Comparison of ENCODE assay signal across 9 cellular contexts in the genomic region with DNA sequence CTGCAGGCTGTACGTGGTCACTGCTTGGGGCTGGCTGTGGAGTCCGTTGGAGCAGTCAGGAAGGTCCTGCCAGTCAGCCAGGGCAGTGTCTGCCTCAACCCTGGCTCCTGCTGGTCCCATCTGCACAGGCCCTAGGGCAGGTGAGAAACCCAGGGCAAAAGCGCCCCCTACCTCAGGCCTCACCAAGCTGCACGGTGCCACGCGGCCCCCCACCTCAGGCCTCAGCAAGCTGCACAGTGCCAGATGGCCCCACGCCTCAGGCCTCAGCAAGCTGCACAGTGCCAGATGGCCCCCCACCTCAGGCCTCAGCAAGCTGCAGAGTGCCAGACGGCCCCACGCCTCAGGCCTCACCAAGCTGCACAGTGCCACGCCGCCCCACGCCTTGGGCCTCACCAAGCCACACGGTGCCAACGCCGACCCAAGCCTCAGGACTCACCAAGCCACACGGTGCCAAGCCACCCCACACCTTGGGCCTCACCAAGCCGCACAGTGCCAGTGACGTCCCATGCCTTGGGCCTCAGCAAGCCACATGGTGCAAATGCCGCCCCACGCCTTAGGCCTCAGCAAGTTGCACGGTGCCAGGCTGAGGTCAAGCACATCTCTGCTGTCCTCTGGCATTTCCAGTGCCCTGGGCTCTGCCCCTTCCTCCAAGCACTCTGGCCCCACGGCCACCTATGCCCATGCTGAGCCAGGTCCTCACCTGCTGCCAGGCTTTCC. TPM values are rescaled to one million over a fixed set of nuclear protein-coding genes. Genes with fewer than 3 reads are reported as not detected.
DNase-seq lines count a peak whose midpoint lies in the region; ATAC-seq, FAIRE-seq and TF ChIP-seq lines count a peak whose summit lies in the region.
"Had no signal": no experiment of that assay in that cellular context is flagged by ENCODE, and none has a peak within 500 bp of the region (broad histone marks: within the 10 kb centered on the region; RNA-seq: fewer than 3 reads in every experiment).

No MANE protein-coding gene starts in this region.

- H3K9me3 Mint-ChIP-seq in activated naive CD8-positive, alpha-beta T cell (ENCODE audit: low read depth), result no peaks in the 10 kb centered on the region
- peaks cover 0 to 7% (median 0%) of the 10 kb centered on the region in 7 donors for H3K9me3 Mint-ChIP-seq in CD14-positive monocyte

- H3K27ac Mint-ChIP-seq in activated naive CD8-positive, alpha-beta T cell, result peak overlapping the region; percentile 97
- H3K27ac Mint-ChIP-seq in CD14-positive monocyte, result no peak overlapping the region

- no peak overlapping the region for H3K27ac ChIP-seq in osteoblast (ENCODE audit: low read depth, low read length)

- no peak for TF ChIP-seq CTCF in osteoblast (IDR thresholded peaks at IDR 0.05; ENCODE audit: extremely low read depth, low read depth, low read length)
- TF ChIP-seq CTCF in CD14-positive monocyte (IDR thresholded peaks at IDR 0.05), result no peak

- TF ChIP-seq POLR2A in GM12891 (IDR thresholded peaks at IDR 0.05; ENCODE audit: low read depth, low read length), result no peak

- no peak for ATAC-seq in GM19463 (IDR thresholded peaks at IDR 0.05; ENCODE audit: unreplicated experiment)

- peaks cover 24% of the 10 kb centered on the region for H4K20me1 ChIP-seq in osteoblast (ENCODE audit: insufficient read depth, low read length)

- H3K27me3 Mint-ChIP-seq in activated naive CD8-positive, alpha-beta T cell, result no peaks in the 10 kb centered on the region
- H3K27me3 Mint-ChIP-seq in CD14-positive monocyte (ENCODE audit: low read depth in 3 of 3), result peaks cover 20 to 33% (median 27%) of the 10 kb centered on the region in 3 donors

- H3K36me3 ChIP-seq in osteoblast (ENCODE audit: insufficient read depth, low read length), result peaks cover 18% of the 10 kb centered on the region

- peak; percentile 35 for FAIRE-seq in GM12891 (lab: Jason Lieb, UNC)

- H3K36me3 Mint-ChIP-seq in activated naive CD8-positive, alpha-beta T cell, result peaks cover 5% of the 10 kb centered on the region
- peaks cover 7 to 24% of the 10 kb centered on the region in 2 donors for H3K36me3 Mint-ChIP-seq in CD14-positive monocyte

- H3K27me3 ChIP-seq in osteoblast (ENCODE audit: insufficient read depth, low read length), result no peaks in the 10 kb centered on the region
- H3K27me3 ChIP-seq: esophagus squamous epithelium had no signal

- intact Hi-C loops in CD14-positive monocyte (cut with micrococcal nuclease), result no loop called here

- no peak overlapping the region for H3K4me3 ChIP-seq in osteoblast (ENCODE audit: insufficient read depth, low read length)

- no peak overlapping the region for H2AFZ ChIP-seq in osteoblast (ENCODE audit: low read length)

- H3K4me1 Mint-ChIP-seq in activated naive CD8-positive, alpha-beta T cell (ENCODE audit: low read depth), result peaks cover 58% of the 10 kb centered on the region
- peaks cover 29% of the 10 kb centered on the region for H3K4me1 Mint-ChIP-seq in CD14-positive monocyte

- no peak overlapping the region for H3K4me2 ChIP-seq in osteoblast (ENCODE audit: insufficient read depth, low read length)

- peaks cover 21% of the 10 kb centered on the region for H3K4me1 ChIP-seq in osteoblast (ENCODE audit: insufficient read depth, low read length)

- peak overlapping the region; percentile 99 for H3K4me3 Mint-ChIP-seq in activated naive CD8-positive, alpha-beta T cell
- no peak overlapping the region for H3K4me3 Mint-ChIP-seq in CD14-positive monocyte

- no peaks in the 10 kb centered on the region for H3K9me3 ChIP-seq in osteoblast (ENCODE audit: low read depth, low read length)
- H3K9me3 ChIP-seq: esophagus squamous epithelium had no signal

- DNase-seq in GM12891 (ENCODE audit: insufficient read length, low spot score) (no peak), NCI-H82 (lab: John Stamatoyannopoulos, UW) (peak; percentile 98), osteoblast (ENCODE audit: insufficient read length, low spot score, missing footprints) (peak; percentile 85), NCI-H748 (lab: John Stamatoyannopoulos, UW; ENCODE audit: unreplicated experiment) (no peak), KG1 (lab: John Stamatoyannopoulos, UW) (no peak), CD14-positive monocyte (ENCODE audit: low spot score) (no peak)
- DNase-seq: esophagus squamous epithelium had no signal

- H3K79me2 ChIP-seq in osteoblast (ENCODE audit: insufficient read depth, low read length), result peaks cover 41% of the 10 kb centered on the region

TF ChIP-seq in GM12891, 5 proteins besides CTCF, POLR2A, EP300 and RAD21:
- no peak for TF ChIP-seq SPI1 (IDR thresholded peaks at IDR 0.05; ENCODE audit: low read depth, low read length)
- TF ChIP-seq POLR2AphosphoS5 (IDR thresholded peaks at IDR 0.05; ENCODE audit: low read depth, low read length), result no peak
- no peak for TF ChIP-seq POU2F2 (IDR thresholded peaks at IDR 0.05; ENCODE audit: low read depth, low read length)
- TF ChIP-seq PAX5 (IDR thresholded peaks at IDR 0.05; ENCODE audit: insufficient read depth, low read length, severe bottlenecking), result no peak
- no peak for TF ChIP-seq TAF1 (IDR thresholded peaks at IDR 0.05; ENCODE audit: low read depth, low read length)

RNA-seq across cellular contexts. Expression of a gene that starts 5.5 kb away (rescaled TPM):
- 0.60 TPM for polyA plus RNA-seq in GM12891 (2012; ENCODE audit: low read depth, missing spikeins)
- total RNA-seq in osteoblast, result 7.7 and 8.3 TPM in 2 replicates
- 1 to 10 TPM; 1.3 to 1.5 TPM for polyA plus RNA-seq in CD14-positive monocyte

RNA-seq across cellular contexts. Expression of a gene that starts 45.8 kb away (rescaled TPM):
- polyA plus RNA-seq in GM12891 (2012; ENCODE audit: low read depth, missing spikeins), result 22.3 TPM
- 12.4 and 18.1 TPM in 2 replicates for total RNA-seq in osteoblast
- 10 to 100 TPM in 1 of 2 donors, 1 to 10 TPM in 1; 7.3 to 11.4 TPM for polyA plus RNA-seq in CD14-positive monocyte

RNA-seq across cellular contexts. Expression of a gene that starts 50.2 kb away (rescaled TPM):
- not detected for polyA plus RNA-seq in GM12891 (2012; ENCODE audit: low read depth, missing spikeins)
- not detected in 2 replicates for total RNA-seq in osteoblast
- polyA plus RNA-seq in CD14-positive monocyte, result not detected
- total RNA-seq: esophagus squamous epithelium had no signal

Comparison
In these comparisons a context has a peak if more than half of its experiments do, and no peak if none do; other contexts are left out.
1. DNase-seq: peak in NCI-H82 (single experiment) and osteoblast (single experiment); none in GM12891 (single experiment), NCI-H748 (single experiment), KG1 (single experiment) and CD14-positive monocyte (single experiment).